1 cellular context compared by ENCODE assay signal in the genomic region with DNA sequence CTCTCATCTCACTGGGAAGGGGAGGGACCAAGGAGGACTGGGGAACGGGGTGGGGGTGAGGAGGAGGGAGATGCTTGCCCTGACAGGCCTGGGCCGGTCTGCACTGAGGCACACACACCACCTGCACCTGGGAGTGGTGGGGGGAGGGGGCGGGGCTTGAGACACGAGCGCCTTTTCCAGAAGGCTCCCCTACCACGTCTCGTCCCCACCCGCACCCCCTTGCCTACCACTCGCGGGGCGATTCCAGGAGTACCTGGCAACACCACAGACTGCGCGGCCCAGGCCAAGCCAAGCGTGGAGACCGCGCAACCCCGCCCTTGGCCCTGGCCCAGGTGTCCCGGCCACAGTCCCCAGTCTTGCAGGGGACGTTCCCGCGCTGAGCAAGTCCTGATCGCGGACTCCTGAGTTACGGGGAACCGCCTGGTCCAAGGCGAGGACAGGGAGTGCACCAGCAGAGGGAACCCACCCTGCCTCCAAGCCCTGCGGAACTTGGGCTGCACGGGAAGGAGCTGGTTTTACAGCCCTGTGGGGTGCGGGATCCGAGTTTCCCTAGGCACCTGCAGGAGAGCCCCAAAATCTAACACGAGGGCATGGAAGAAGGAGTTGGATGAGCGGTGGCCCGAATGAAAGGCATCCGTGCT.
TF ChIP-seq lines count a peak whose summit lies in the region.

No MANE protein-coding gene starts in this region.

TF ChIP-seq in HepG2, 621 proteins besides CTCF, POLR2A, EP300 and RAD21 (continued from another document):
- TF ChIP-seq GLMP (CRISPR knock-in tag; IDR thresholded peaks at IDR 0.05; ENCODE audit: borderline replicate concordance), result no peak
- TF ChIP-seq ZNF180 (CRISPR knock-in tag; IDR thresholded peaks at IDR 0.05; ENCODE audit: borderline replicate concordance, low read depth), result no peak
- TF ChIP-seq HNRNPLL (IDR thresholded peaks at IDR 0.05; ENCODE audit: low read depth, low read length, poor library complexity, severe bottlenecking), result no peak
- TF ChIP-seq ZNF431 (CRISPR knock-in tag; IDR thresholded peaks at IDR 0.05; ENCODE audit: borderline replicate concordance, low read depth), result no peak
- TF ChIP-seq ZNF329 (CRISPR knock-in tag; IDR thresholded peaks at IDR 0.05; ENCODE audit: low read depth), result no peak
TF ChIP-seq in HepG2: peak in this region for 0.
